In genomic region chr2:97969466-97970067, GRCh38 we compare ENCODE assay signal across 18 cellular contexts. TPM values are rescaled to one million over a fixed set of nuclear protein-coding genes. Genes with fewer than 3 reads are reported as not detected.
DNase-seq lines count a peak whose midpoint lies in the region; ATAC-seq and TF ChIP-seq lines count a peak whose summit lies in the region.
"Had no signal": no experiment of that assay in that cellular context is flagged by ENCODE, and none has a peak within 500 bp of the region (broad histone marks: within the 10 kb centered on the region; RNA-seq: fewer than 3 reads in every experiment).

No MANE protein-coding gene starts in this region.

- ATAC-seq in left ventricle myocardium superior: no peak
- ATAC-seq in activated B cell treated with CpG ODN at 0.5 μM for 24 hours (ENCODE audit: low read depth): no peak
- no peak for ATAC-seq in GM21529 (IDR thresholded peaks at IDR 0.05; ENCODE audit: unreplicated experiment)
- ATAC-seq: left colon had no signal

- intact Hi-C loops in left ventricle myocardium superior (cut with micrococcal nuclease): no loop called here
- intact Hi-C loops in activated B cell treated with CpG ODN at 0.5 μM for 24 hours (cut with micrococcal nuclease): loop anchor here (1.0 to 5.0 kb wide), 2 partner anchors 8 to 37 kb away; no protein-coding TSS in a partner anchor

- POLR2A ChIA-PET in activated B cell treated with CpG ODN at 0.5 μM for 24 hours (lab: Charles Lee): interaction anchor here (1.2 kb wide), 1 partner anchor 25 kb away, joined by 3 read pairs; no protein-coding TSS in a partner anchor

- H3K4me3 ChIP-seq in cardiac muscle cell (no peak overlapping the region), fibroblast of pulmonary artery (replicated peaks; ENCODE audit: low read depth, low read length) (no peak overlapping the region)
- H3K4me3 ChIP-seq: ovary, smooth muscle cell, vagina had no signal

- DNase-seq in cardiac muscle cell (ENCODE audit: low read depth in 1 of 2, low spot score in 1 of 2): peak in 1 of 2 donors; percentile 75
- DNase-seq in left ventricle myocardium superior: no peak
- DNase-seq in activated B cell treated with CpG ODN at 0.5 μM for 24 hours: no peak
- peak; percentile 53 for DNase-seq in fibroblast of pulmonary artery (ENCODE audit: low read depth)
- no peak for DNase-seq in NCI-H187 (lab: John Stamatoyannopoulos, UW)
- no peak for DNase-seq in hypothalamus (lab: John Stamatoyannopoulos, UW)
- DNase-seq in RPMI8226: no peak
- DNase-seq: activated CD4-positive, alpha-beta T cell treated with anti-CD3 and anti-CD28 coated beads, Interleukin-2, amount 50 U/mL, for 4 hours; Calu3; effector CD4-positive, alpha-beta T cell; left colon; NCI-H446; ovary; SHP77 had no signal

- H3K9me3 ChIP-seq in cardiac muscle cell (ENCODE audit: low read depth): no peaks in the 10 kb centered on the region
- H3K9me3 ChIP-seq: ovary, vagina had no signal

- TF ChIP-seq CTCF in cardiac muscle cell (IDR thresholded peaks at IDR 0.05; ENCODE audit: low read depth, low read length) (no peak), activated B cell treated with CpG ODN at 0.5 μM for 24 hours (IDR thresholded peaks at IDR 0.05) (no peak), fibroblast of pulmonary artery (IDR thresholded peaks at IDR 0.05; ENCODE audit: low read length, missing control alignments) (no peak)

- no peak overlapping the region for H3K4me3 Mint-ChIP-seq in activated B cell treated with CpG ODN at 0.5 μM for 24 hours
- H3K4me3 Mint-ChIP-seq: stimulated activated naive CD8-positive, alpha-beta T cell treated with anti-CD3 and anti-CD28 coated beads, Interleukin-15, Interleukin-2, amounts not matched to agents 100 ng/mL and 50 ng/mL, for 24 hours had no signal

- peaks cover 83% of the 10 kb centered on the region for H3K4me1 Mint-ChIP-seq in activated B cell treated with CpG ODN at 0.5 μM for 24 hours

- H3K36me3 Mint-ChIP-seq in activated B cell treated with CpG ODN at 0.5 μM for 24 hours (ENCODE audit: low read depth): peaks cover 31% of the 10 kb centered on the region

- H3K4me1 ChIP-seq in cardiac muscle cell (ENCODE audit: low read depth): peaks cover 20% of the 10 kb centered on the region

- H3K27me3 Mint-ChIP-seq in activated B cell treated with CpG ODN at 0.5 μM for 24 hours: no peaks in the 10 kb centered on the region
- H3K27me3 Mint-ChIP-seq: stimulated activated naive CD8-positive, alpha-beta T cell treated with anti-CD3 and anti-CD28 coated beads, Interleukin-15, Interleukin-2, amounts not matched to agents 100 ng/mL and 50 ng/mL, for 24 hours had no signal

- H3K9me3 Mint-ChIP-seq in activated B cell treated with CpG ODN at 0.5 μM for 24 hours: peaks cover 12% of the 10 kb centered on the region

- no peaks in the 10 kb centered on the region for H3K36me3 ChIP-seq in cardiac muscle cell
- H3K36me3 ChIP-seq: ovary, vagina had no signal

- H3K27ac ChIP-seq in cardiac muscle cell: peak overlapping the region; percentile 39
- H3K27ac ChIP-seq: ovary, vagina had no signal

- CTCF ChIA-PET in activated B cell treated with CpG ODN at 0.5 μM for 24 hours (lab: Charles Lee): no interaction called here

- H3K27me3 ChIP-seq in cardiac muscle cell: no peaks in the 10 kb centered on the region
- H3K27me3 ChIP-seq: ovary, vagina had no signal

- peak overlapping the region; percentile 47 for H3K27ac Mint-ChIP-seq in activated B cell treated with CpG ODN at 0.5 μM for 24 hours
- H3K27ac Mint-ChIP-seq: stimulated activated naive CD8-positive, alpha-beta T cell treated with anti-CD3 and anti-CD28 coated beads, Interleukin-15, Interleukin-2, amounts not matched to agents 100 ng/mL and 50 ng/mL, for 24 hours had no signal

RNA-seq across cellular contexts. Expression of gene TMEM131, which starts 26.2 kb away (rescaled TPM):
- 15.3 and 19.1 TPM in 2 replicates for total RNA-seq in cardiac muscle cell
- polyA plus RNA-seq in cardiac muscle cell: 16.3 and 23.6 TPM in 2 replicates
- total RNA-seq in left ventricle myocardium superior: 29.0 TPM
- total RNA-seq in activated B cell treated with CpG ODN at 0.5 μM for 24 hours: 121 and 146 TPM in 2 replicates
